ENCODE assay signal across 8 cellular contexts in genomic region chr1:45585110-45585426, GRCh38. TPM values are rescaled to one million over a fixed set of nuclear protein-coding genes. Genes with fewer than 3 reads are reported as not detected.
DNase-seq lines count a peak whose midpoint lies in the region; ATAC-seq, FAIRE-seq and TF ChIP-seq lines count a peak whose summit lies in the region.

No MANE protein-coding gene starts in this region.

- H3K36me3 Mint-ChIP-seq in GM23338 (ENCODE audit: low read depth), result peaks cover 46% of the 10 kb centered on the region
- H3K36me3 Mint-ChIP-seq in WTC11, result peaks cover 31% of the 10 kb centered on the region

- H3K4me1 Mint-ChIP-seq in GM23338 (peaks cover 27% of the 10 kb centered on the region), WTC11 (peaks cover 30% of the 10 kb centered on the region)

- H3K27ac Mint-ChIP-seq in GM23338, result peak overlapping the region; percentile 100
- peak overlapping the region; percentile 98 for H3K27ac Mint-ChIP-seq in WTC11

- H3K27me3 ChIP-seq in GM23338 (ENCODE audit: insufficient read depth) (no peaks in the 10 kb centered on the region), right cardiac atrium (ENCODE audit: control insufficient read depth, insufficient read depth) (no peaks in the 10 kb centered on the region), skeletal muscle tissue (ENCODE audit: control insufficient read depth in 3 of 3, insufficient read depth in 3 of 3, low read length in 3 of 3) (no peaks in the 10 kb centered on the region)

- H3K79me2 ChIP-seq in GM23338 (replicated peaks; ENCODE audit: insufficient read depth), result peaks cover 65% of the 10 kb centered on the region

- peak overlapping the region; percentile 35 to 99 (median 48) for H3K9ac ChIP-seq in skeletal muscle tissue (ENCODE audit: low read depth in 1 of 3, low read length in 3 of 3)

- DNase-seq in GM23338 (ENCODE audit: low spot score), result no peak
- no peak for DNase-seq in WTC11 (ENCODE audit: low spot score)
- no peak for DNase-seq in right cardiac atrium
- no peak for DNase-seq in cerebellum (ENCODE audit: low spot score)
- DNase-seq in stimulated activated CD4-positive, alpha-beta T cell treated with anti-CD3 and anti-CD28 coated beads, Interleukin-2, amount 100 ng/mL, for 48 hours, result no peak
- DNase-seq in GM12891 (ENCODE audit: insufficient read length, low spot score), result no peak

- FAIRE-seq in GM12891 (lab: Jason Lieb, UNC), result no peak

- H3K4me3 Mint-ChIP-seq in GM23338, result peak overlapping the region; percentile 100
- peak overlapping the region; percentile 95 for H3K4me3 Mint-ChIP-seq in WTC11

- H3K4me1 ChIP-seq in GM23338 (ENCODE audit: insufficient read depth) (peaks cover 24% of the 10 kb centered on the region), right cardiac atrium (ENCODE audit: control insufficient read depth, insufficient read depth, low read length) (peaks cover 3% of the 10 kb centered on the region), skeletal muscle tissue (ENCODE audit: control insufficient read depth in 3 of 3, insufficient read depth in 3 of 3, low read length in 3 of 3) (peaks cover 16 to 27% (median 16%) of the 10 kb centered on the region in 3 donors)

- H3K4me2 ChIP-seq in GM23338, result peak overlapping the region; percentile 95

- H2AFZ ChIP-seq in GM23338, result no peak overlapping the region

- no peaks in the 10 kb centered on the region for H3K9me2 ChIP-seq in GM23338 (ENCODE audit: insufficient read depth)

- POLR2A ChIA-PET in WTC11 (lab: Charles Lee), result interaction anchor here (0.6 to 1.2 kb wide), 6 partner anchors 34 to 1686 kb away, joined by 3 to 7 read pairs (median 4); partner anchors contain the start of genes CCDC163, MMACHC and PRDX1

- H3K9me3 ChIP-seq in right cardiac atrium (ENCODE audit: control insufficient read depth, low read length) (no peaks in the 10 kb centered on the region), skeletal muscle tissue (ENCODE audit: control insufficient read depth in 3 of 3, low read length in 3 of 3) (no peaks in the 10 kb centered on the region)

- H3K4me3 ChIP-seq in GM23338 (peak overlapping the region; percentile 89), right cardiac atrium (ENCODE audit: low read length) (peak overlapping the region; percentile 90), skeletal muscle tissue (ENCODE audit: low read length in 3 of 3) (peak overlapping the region; percentile 77 to 100 (median 85))

- peaks cover 45% of the 10 kb centered on the region for H4K20me1 ChIP-seq in GM23338 (replicated peaks; ENCODE audit: insufficient read depth)

- no peak for TF ChIP-seq POLR2A in GM12891 (IDR thresholded peaks at IDR 0.05; ENCODE audit: low read depth, low read length)

- H3K36me3 ChIP-seq in GM23338 (ENCODE audit: insufficient read depth) (peaks cover 19% of the 10 kb centered on the region), skeletal muscle tissue (ENCODE audit: control insufficient read depth in 3 of 3, insufficient read depth in 3 of 3, low read length in 3 of 3) (no peaks in the 10 kb centered on the region)

- CTCF ChIA-PET in WTC11 (lab: Charles Lee), result interaction anchor here (1.0 kb wide), 1 partner anchor 34 kb away, joined by 4 read pairs; the partner anchor contains the start of gene AKR1A1

- H3K9me3 Mint-ChIP-seq in GM23338 (peaks cover 2% of the 10 kb centered on the region; the same call in 2 of the 3 replicates), WTC11 (no peaks in the 10 kb centered on the region)

- H3K27me3 Mint-ChIP-seq in GM23338 (ENCODE audit: insufficient read depth, low read depth, poor library complexity) (peaks cover 16% of the 10 kb centered on the region), WTC11 (ENCODE audit: low read depth) (peaks cover 2% of the 10 kb centered on the region; the same call in 1 of the 2 replicates)

- intact Hi-C loops in right cardiac atrium (cut with DNase I), result no loop called here

- TF ChIP-seq CTCF in GM23338 (conservative IDR thresholded peaks at IDR 0.05; ENCODE audit: low read depth in 2 of 2) (no peak), WTC11 (IDR thresholded peaks at IDR 0.05) (no peak)

- peak overlapping the region; percentile 96 for H3K27ac ChIP-seq in GM23338 (ENCODE audit: low read depth)
- H3K27ac ChIP-seq in right cardiac atrium (ENCODE audit: low read length), result peak overlapping the region; percentile 57
- H3K27ac ChIP-seq in skeletal muscle tissue (ENCODE audit: low read depth, low read length), result no peak overlapping the region

- H3F3A ChIP-seq in GM23338 (replicated peaks; ENCODE audit: low read depth), result peaks cover 10% of the 10 kb centered on the region; the same call in 1 of the 2 replicates

- ATAC-seq in GM23338 (no peak), WTC11 (no peak), right cardiac atrium (no peak), GM18519 (IDR thresholded peaks at IDR 0.05; ENCODE audit: low FRiP score, unreplicated experiment) (no peak)

- 1% methylated on average over 5 of the region's 5 CpGs for WGBS in right cardiac atrium

TF ChIP-seq in GM23338, 12 proteins besides CTCF, POLR2A, EP300 and RAD21 (continues in another document):
- no peak for TF ChIP-seq ZNF331 (CRISPR knock-in tag; IDR thresholded peaks at IDR 0.05; ENCODE audit: low read depth)
- no peak for TF ChIP-seq EZH2 (IDR thresholded peaks at IDR 0.05; ENCODE audit: low read depth, unreplicated experiment)
- no peak for TF ChIP-seq NANOG (IDR thresholded peaks at IDR 0.05; ENCODE audit: borderline replicate concordance)
- no peak for TF ChIP-seq CREB1 (CRISPR knock-in tag; IDR thresholded peaks at IDR 0.05; ENCODE audit: low read depth)
- no peak for TF ChIP-seq JUNB (IDR thresholded peaks at IDR 0.05; ENCODE audit: unreplicated experiment)
- TF ChIP-seq ZNF114 (CRISPR knock-in tag; IDR thresholded peaks at IDR 0.05), result no peak
- TF ChIP-seq EZH2phosphoT487 (IDR thresholded peaks at IDR 0.05; ENCODE audit: unreplicated experiment), result no peak

TF ChIP-seq in WTC11, 78 proteins besides CTCF, POLR2A, EP300 and RAD21 (continues in another document):
- TF ChIP-seq ZNF232 (CRISPR knock-in tag; IDR thresholded peaks at IDR 0.05) (no peak), MLX (CRISPR knock-in tag; IDR thresholded peaks at IDR 0.05) (no peak), SOX15 (CRISPR knock-in tag; IDR thresholded peaks at IDR 0.05) (no peak), ZBTB43 (CRISPR knock-in tag; IDR thresholded peaks at IDR 0.05) (no peak)

TF ChIP-seq in GM12891, 5 proteins besides CTCF, POLR2A, EP300 and RAD21:
- TF ChIP-seq POLR2AphosphoS5 (IDR thresholded peaks at IDR 0.05; ENCODE audit: low read depth, low read length) (no peak), PAX5 (IDR thresholded peaks at IDR 0.05; ENCODE audit: insufficient read depth, low read length, severe bottlenecking) (no peak)

RNA-seq across cellular contexts. Expression of gene NASP, which starts 1.2 kb away (rescaled TPM):
- total RNA-seq in GM23338 (2014; rRNA removed; shearing (Covaris generic)), result 254 and 294 TPM in 2 replicates
- polyA plus RNA-seq in GM23338 (2016; fragmentation: Nextera tagmentation; extraction: Ambion mirVana) (1,008 and 1,039 TPM in 2 replicates), right cardiac atrium (89.8 TPM)
- total RNA-seq in WTC11 (2021) (488 to 535 TPM (median 489 TPM) in 3 replicates), right cardiac atrium (10 to 100 TPM; 43.7 to 49.4 (median 48.1) TPM), skeletal muscle tissue (36.5 TPM), cerebellum (122 TPM)
- polyA plus RNA-seq in GM12891 (2012; ENCODE audit: low read depth, missing spikeins), result 131 TPM

RNA-seq across cellular contexts. Expression of gene AKR1A1, which starts 34.4 kb away (rescaled TPM):
- 172 and 186 TPM in 2 replicates for total RNA-seq in GM23338 (2014; rRNA removed; shearing (Covaris generic))
- polyA plus RNA-seq in GM23338 (2016; fragmentation: Nextera tagmentation; extraction: Ambion mirVana), result 275 and 293 TPM in 2 replicates
- 338 to 380 TPM (median 371 TPM) in 3 replicates for total RNA-seq in WTC11 (2021)
- 100 to 1,000 TPM in 1 of 4 donors, 10 to 100 TPM in 3; 67.3 to 106 (median 90.7) TPM for total RNA-seq in right cardiac atrium
- 75.0 TPM for polyA plus RNA-seq in right cardiac atrium
- 93.9 TPM for total RNA-seq in skeletal muscle tissue
- 47.0 TPM for total RNA-seq in cerebellum
- polyA plus RNA-seq in GM12891 (2012; ENCODE audit: low read depth, missing spikeins), result 305 TPM

RNA-seq across cellular contexts. Expression of gene CCDC17, which starts 38.8 kb away (rescaled TPM):
- 1.0 and 2.2 TPM in 2 replicates for total RNA-seq in GM23338 (2014; rRNA removed; shearing (Covaris generic))
- polyA plus RNA-seq in GM23338 (2016; fragmentation: Nextera tagmentation; extraction: Ambion mirVana) (0.57 and 0.90 TPM in 2 replicates), right cardiac atrium (0.93 TPM)
- total RNA-seq in WTC11 (2021) (2.1 to 3.5 TPM (median 2.4 TPM) in 3 replicates), right cardiac atrium (1 to 10 TPM in 3 of 4 donors, under 1 TPM in 1; 0.42 to 1.8 (median 1.1) TPM), skeletal muscle tissue (0.52 TPM), cerebellum (1.00 TPM)
- polyA plus RNA-seq in GM12891 (2012; ENCODE audit: low read depth, missing spikeins), result 0.77 TPM
